ENCODE assay signal across 28 cellular contexts in genomic region chr2:171670655-171671054, GRCh38.
"Had no signal": no experiment of that assay in that cellular context is flagged by ENCODE, and none has a peak within 500 bp of the region (broad histone marks: within the 10 kb centered on the region; RNA-seq: fewer than 3 reads in every experiment).

No MANE protein-coding gene starts in this region.

- DNase-seq: activated CD4-positive, alpha-beta memory T cell treated with anti-CD3 and anti-CD28 coated beads for 36 hours; activated CD4-positive, alpha-beta T cell treated with anti-CD3 and anti-CD28 coated beads, Interleukin-2, amount 10 ng/mL, durations not matched to agents 24 days and 14 days; activated CD4-positive, CD25-positive, alpha-beta regulatory T cell treated with anti-CD3 and anti-CD28 coated beads, Interleukin-2, amount 50 U/mL, for 72 hours; activated CD8-positive, alpha-beta memory T cell treated with anti-CD3 and anti-CD28 coated beads, Interleukin-2, amount 50 U/mL, for 4 hours; activated effector memory CD4-positive, alpha-beta T cell treated with anti-CD3 and anti-CD28 coated beads, Interleukin-2, amount 50 U/mL, for 16 hours; activated naive CD4-positive, alpha-beta T cell treated with anti-CD3 and anti-CD28 coated beads for 36 hours; activated naive CD8-positive, alpha-beta T cell treated with anti-CD3 and anti-CD28 coated beads for 36 hours; activated T-cell treated with anti-CD3 and anti-CD28 coated beads, Interleukin-2, amount 50 U/mL, for 1 hour; adrenal gland; caudate nucleus; endodermal cell; islet precursor cell; left ventricle myocardium inferior; mucosa of descending colon; naive B cell; pancreas; retina; small intestine; stimulated activated CD4-positive, alpha-beta T cell treated with anti-CD3 and anti-CD28 coated beads, Interleukin-1b, Interleukin-23, amount 100 ng/mL, for 48 hours; stimulated activated CD4-positive, alpha-beta T cell treated with anti-CD3 and anti-CD28 coated beads, Interleukin-4, amount 100 ng/mL, for 4 hours; stimulated activated CD8-positive, alpha-beta memory T cell treated with anti-CD3 and anti-CD28 coated beads, Interleukin-4, amount 100 ng/mL, for 48 hours; stomach; T-helper 2 cell; tibial artery; upper lobe of right lung had no signal

- H3K4me3 ChIP-seq: adrenal gland, ascending aorta, left ventricle myocardium inferior, lung, mucosa of descending colon, pancreas, prostate gland, stomach, tibial artery, upper lobe of right lung had no signal

- H3K36me3 ChIP-seq: adrenal gland, ascending aorta, left ventricle myocardium inferior, pancreas, prostate gland, stomach, tibial artery, upper lobe of right lung had no signal

- H3K4me1 ChIP-seq: adrenal gland, ascending aorta, left ventricle myocardium inferior, pancreas, prostate gland, stomach, tibial artery, upper lobe of right lung had no signal

- H3K9me3 ChIP-seq: adrenal gland, ascending aorta, left ventricle myocardium inferior, mucosa of descending colon, pancreas, prostate gland, stomach, tibial artery, upper lobe of right lung had no signal

- H3K27ac ChIP-seq: adrenal gland, ascending aorta, left ventricle myocardium inferior, pancreas, prostate gland, stomach, tibial artery, upper lobe of right lung had no signal

- H3K27me3 ChIP-seq: ascending aorta, pancreas had no signal
